1 cellular context compared by ENCODE assay signal in genomic region chr3:106981392-106981791, GRCh38.
TF ChIP-seq lines count a peak whose summit lies in the region.

No MANE protein-coding gene starts in this region.

TF ChIP-seq in GM23338, 12 proteins besides CTCF, POLR2A, EP300 and RAD21 (continued from another document):
- TF ChIP-seq ZNF462 (CRISPR knock-in tag; IDR thresholded peaks at IDR 0.05) (no peak), EZH2phosphoT487 (IDR thresholded peaks at IDR 0.05; ENCODE audit: unreplicated experiment) (no peak), ETS1 (IDR thresholded peaks at IDR 0.05) (no peak), NANOG (IDR thresholded peaks at IDR 0.05; ENCODE audit: borderline replicate concordance) (no peak), ZNF114 (CRISPR knock-in tag; IDR thresholded peaks at IDR 0.05) (no peak)
